8 cellular contexts compared by ENCODE assay signal in genomic region chr18:75041586-75041985, GRCh38.
DNase-seq lines count a peak whose midpoint lies in the region; ATAC-seq and TF ChIP-seq lines count a peak whose summit lies in the region.

No MANE protein-coding gene starts in this region.

- H3K9me3 ChIP-seq in right atrium auricular region = no peaks in the 10 kb centered on the region
- no peaks in the 10 kb centered on the region for H3K9me3 ChIP-seq in gastroesophageal sphincter

- H3K27ac ChIP-seq in right atrium auricular region (no peak overlapping the region), RWPE1 (no peak overlapping the region), gastroesophageal sphincter (no peak overlapping the region)

- POLR2A ChIA-PET in RWPE1 (lab: Yijun Ruan, JAX; ENCODE audit: low non-redundant PET) = no interaction called here

- no peak overlapping the region for H3K4me3 ChIP-seq in right atrium auricular region
- H3K4me3 ChIP-seq in gastroesophageal sphincter = no peak overlapping the region

- TF ChIP-seq POLR2A in gastroesophageal sphincter (IDR thresholded peaks at IDR 0.05) = no peak

- TF ChIP-seq CTCF in right atrium auricular region (IDR thresholded peaks at IDR 0.05) (peak; percentile 17 to 49), RWPE1 (conservative IDR thresholded peaks at IDR 0.05; ENCODE audit: low read depth) (peak; percentile 27), gastroesophageal sphincter (IDR thresholded peaks at IDR 0.05) (peak in 3 of 4 experiments; percentile 6 to 24 (median 12))

- CTCF ChIA-PET in RWPE1 (lab: Yijun Ruan, JAX) = interaction anchor here (0.6 to 1.0 kb wide), 6 partner anchors 9 to 331 kb away, joined by 3 to 5 read pairs (median 4); no protein-coding TSS in a partner anchor

- TF ChIP-seq EP300 in gastroesophageal sphincter (IDR thresholded peaks at IDR 0.05) = no peak

- no peaks in the 10 kb centered on the region for H3K4me1 ChIP-seq in right atrium auricular region
- H3K4me1 ChIP-seq in gastroesophageal sphincter = peaks cover 0 to 21% (median 4%) of the 10 kb centered on the region in 3 donors

- no peaks in the 10 kb centered on the region for H3K27me3 ChIP-seq in right atrium auricular region
- H3K27me3 ChIP-seq in gastroesophageal sphincter = no peaks in the 10 kb centered on the region

- WGBS in gastroesophageal sphincter (ENCODE audit: low coverage in 1 of 2), 2 donors = 78 to 82% methylated on average over 5 to 8 of the region's 8 CpGs

- ATAC-seq in left cardiac atrium (no peak), gastroesophageal sphincter (no peak), HG03457 (IDR thresholded peaks at IDR 0.05; ENCODE audit: unreplicated experiment) (no peak), HG03139 (IDR thresholded peaks at IDR 0.05; ENCODE audit: unreplicated experiment) (no peak), GM21825 (IDR thresholded peaks at IDR 0.05; ENCODE audit: unreplicated experiment) (no peak)

- H3K36me3 ChIP-seq in right atrium auricular region (no peaks in the 10 kb centered on the region), gastroesophageal sphincter (no peaks in the 10 kb centered on the region)

- intact Hi-C loops in left cardiac atrium (cut with DNase I) = no loop called here

- DNase-seq in right atrium auricular region (ENCODE audit: low spot score) (no peak), left cardiac atrium (no peak), RWPE1 (ENCODE audit: low spot score) (peak; percentile 26), CD1c-positive myeloid dendritic cell (ENCODE audit: extremely low spot score) (no peak)
